In genomic region chr2:8604262-8604661, GRCh38 we compare ENCODE assay signal across 16 cellular contexts.
DNase-seq lines count a peak whose midpoint lies in the region; ATAC-seq and TF ChIP-seq lines count a peak whose summit lies in the region.
"Had no signal": no experiment of that assay in that cellular context is flagged by ENCODE, and none has a peak within 500 bp of the region (broad histone marks: within the 10 kb centered on the region; RNA-seq: fewer than 3 reads in every experiment).

No MANE protein-coding gene starts in this region.

- H3K27me3 ChIP-seq in hepatocyte = no peaks in the 10 kb centered on the region
- no peaks in the 10 kb centered on the region for H3K27me3 ChIP-seq in naive thymus-derived CD4-positive, alpha-beta T cell (ENCODE audit: control insufficient read depth in 2 of 2, insufficient read depth in 2 of 2, low read length in 2 of 2)

- no peak for TF ChIP-seq CTCF in HFF-Myc (IDR thresholded peaks at IDR 0.05; ENCODE audit: low read depth, low read length, missing control alignments)
- TF ChIP-seq CTCF in hepatocyte (IDR thresholded peaks at IDR 0.05; ENCODE audit: poor library complexity) = no peak

- H3K36me3 ChIP-seq in hepatocyte (replicated peaks; ENCODE audit: insufficient read depth, low read depth) = no peaks in the 10 kb centered on the region
- H3K36me3 ChIP-seq in naive thymus-derived CD4-positive, alpha-beta T cell (ENCODE audit: control insufficient read depth in 2 of 3, insufficient read depth in 3 of 3, low read length in 3 of 3) = no peaks in the 10 kb centered on the region

- no peak overlapping the region for H3K4me3 ChIP-seq in HFF-Myc (replicated peaks; ENCODE audit: low read depth, low read length)
- H3K4me3 ChIP-seq in hepatocyte = no peak overlapping the region
- no peak overlapping the region for H3K4me3 ChIP-seq in naive thymus-derived CD4-positive, alpha-beta T cell (ENCODE audit: low read length)
- H3K4me3 ChIP-seq: GM12878 had no signal

- H3K9me3 Mint-ChIP-seq in naive thymus-derived CD4-positive, alpha-beta T cell = no peaks in the 10 kb centered on the region
- H3K9me3 Mint-ChIP-seq: CD4-positive, alpha-beta T cell; IgD-negative memory B cell had no signal

- ATAC-seq in naive thymus-derived CD4-positive, alpha-beta T cell = no peak
- no peak for ATAC-seq in HG03571 (IDR thresholded peaks at IDR 0.05; ENCODE audit: unreplicated experiment)
- ATAC-seq: GM12878, HCT116 had no signal

- CTCF ChIA-PET in naive thymus-derived CD4-positive, alpha-beta T cell (lab: Charles Lee) = no interaction called here

- no peaks in the 10 kb centered on the region for H3K9me3 ChIP-seq in hepatocyte (ENCODE audit: low read depth)
- H3K9me3 ChIP-seq in naive thymus-derived CD4-positive, alpha-beta T cell (ENCODE audit: control insufficient read depth in 2 of 3, low read length in 3 of 3) = no peaks in the 10 kb centered on the region

- intact Hi-C loops in naive thymus-derived CD4-positive, alpha-beta T cell (cut with micrococcal nuclease) = no loop called here

- peaks cover 0 to 25% (median 0%) of the 10 kb centered on the region in 7 donors for H3K4me1 Mint-ChIP-seq in naive thymus-derived CD4-positive, alpha-beta T cell
- H3K4me1 Mint-ChIP-seq: B cell, IgD-negative memory B cell had no signal

- H2AFZ ChIP-seq in hepatocyte = no peak overlapping the region

- no peak overlapping the region for H3K4me2 ChIP-seq in hepatocyte

- H3K4me3 Mint-ChIP-seq in naive thymus-derived CD4-positive, alpha-beta T cell = no peak overlapping the region
- H3K4me3 Mint-ChIP-seq: B cell; CD4-positive, alpha-beta T cell; IgD-negative memory B cell had no signal

- H3K27me3 Mint-ChIP-seq in naive thymus-derived CD4-positive, alpha-beta T cell = peaks cover 0 to 3% (median 0%) of the 10 kb centered on the region in 5 donors
- H3K27me3 Mint-ChIP-seq: CD4-positive, alpha-beta T cell had no signal

- no peaks in the 10 kb centered on the region for H3K9me2 ChIP-seq in hepatocyte (replicated peaks; ENCODE audit: insufficient read depth)

- H3K27ac Mint-ChIP-seq in naive thymus-derived CD4-positive, alpha-beta T cell = no peak overlapping the region
- H3K27ac Mint-ChIP-seq: B cell; CD4-positive, alpha-beta T cell; IgD-negative memory B cell had no signal

- peaks cover 0 to 4% (median 0%) of the 10 kb centered on the region in 5 donors for H3K36me3 Mint-ChIP-seq in naive thymus-derived CD4-positive, alpha-beta T cell
- H3K36me3 Mint-ChIP-seq: IgD-negative memory B cell had no signal

- peaks cover 12% of the 10 kb centered on the region for H3K4me1 ChIP-seq in hepatocyte (ENCODE audit: insufficient read depth)
- H3K4me1 ChIP-seq in naive thymus-derived CD4-positive, alpha-beta T cell (ENCODE audit: control insufficient read depth in 2 of 2, insufficient read depth in 2 of 2, low read length in 2 of 2) = no peaks in the 10 kb centered on the region

- no peak overlapping the region for H3K27ac ChIP-seq in hepatocyte
- no peak overlapping the region for H3K27ac ChIP-seq in naive thymus-derived CD4-positive, alpha-beta T cell (ENCODE audit: low read depth, low read length)

- POLR2A ChIA-PET in naive thymus-derived CD4-positive, alpha-beta T cell (lab: Charles Lee) = no interaction called here

- WGBS in hepatocyte (ENCODE audit: low lambda C conversion rate, missing lambda C conversion rate) = 86% methylated on average over 2 of the region's 2 CpGs

- DNase-seq in EL (peak; percentile 26), HFF-Myc (ENCODE audit: extremely low read depth, low read depth) (peak; percentile 5), RKO (ENCODE audit: low spot score) (peak; percentile 24), iris pigment epithelial cell (ENCODE audit: low read depth) (peak; percentile 25), hepatocyte (ENCODE audit: low spot score) (no peak)
- DNase-seq in naive thymus-derived CD4-positive, alpha-beta T cell = no peak
- DNase-seq: C1 segment of cervical spinal cord; Calu3; CD4-positive, alpha-beta T cell; DMS 273 treated with DMSO at 0.1 percent for 48 hours; DND-41 had no signal

- no peaks in the 10 kb centered on the region for H4K20me1 ChIP-seq in hepatocyte (ENCODE audit: insufficient read depth, poor library complexity, severe bottlenecking)

- H3K79me2 ChIP-seq in hepatocyte = no peaks in the 10 kb centered on the region

Comparison
In these comparisons a context has a peak if more than half of its experiments do, and no peak if none do; other contexts are left out.
1. DNase-seq: peak in EL (single experiment), HFF-Myc (single experiment), RKO (single experiment) and iris pigment epithelial cell (single experiment); none in hepatocyte (single experiment) and naive thymus-derived CD4-positive, alpha-beta T cell (0 of 9).